ENCODE assay signal across 1 cellular context in genomic region chr1:2226525-2227340, GRCh38.
TF ChIP-seq lines count a peak whose summit lies in the region.

No MANE protein-coding gene starts in this region.

TF ChIP-seq in HepG2, 621 proteins besides CTCF, POLR2A, EP300 and RAD21 (continued from another document and continues in another):
- no peak for TF ChIP-seq ZNF318 (CRISPR knock-in tag; IDR thresholded peaks at IDR 0.05)
- 0 out of 2 replicates have a peak, but pooled peaks have one; percentile 1 for TF ChIP-seq ZBTB10 (CRISPR knock-in tag; IDR thresholded peaks at IDR 0.05; ENCODE audit: borderline replicate concordance)
- no peak for TF ChIP-seq PLSCR1 (CRISPR knock-in tag; IDR thresholded peaks at IDR 0.05; ENCODE audit: borderline replicate concordance)
- TF ChIP-seq MIXL1 (CRISPR knock-in tag; IDR thresholded peaks at IDR 0.05) = no peak
- no peak for TF ChIP-seq ZNF782 (CRISPR knock-in tag; IDR thresholded peaks at IDR 0.05; ENCODE audit: borderline replicate concordance)
- no peak for TF ChIP-seq ZNF720 (CRISPR knock-in tag; IDR thresholded peaks at IDR 0.05)
- TF ChIP-seq ZBTB14 (CRISPR knock-in tag; IDR thresholded peaks at IDR 0.05) = no peak
- TF ChIP-seq HNF1B (CRISPR knock-in tag; IDR thresholded peaks at IDR 0.05) = no peak
- no peak for TF ChIP-seq ZBTB21 (CRISPR knock-in tag; IDR thresholded peaks at IDR 0.05)
- TF ChIP-seq ZNF615 (CRISPR knock-in tag; IDR thresholded peaks at IDR 0.05; ENCODE audit: borderline replicate concordance) = no peak
- TF ChIP-seq PBX2 (CRISPR knock-in tag; IDR thresholded peaks at IDR 0.05) = no peak
- no peak for TF ChIP-seq ZNF251 (CRISPR knock-in tag; IDR thresholded peaks at IDR 0.05)
- TF ChIP-seq ZBTB2 (CRISPR knock-in tag; IDR thresholded peaks at IDR 0.05; ENCODE audit: low read depth) = peak; percentile 20; the same call in 1 of the 2 replicates
- no peak for TF ChIP-seq ZFP41 (CRISPR knock-in tag; IDR thresholded peaks at IDR 0.05; ENCODE audit: borderline replicate concordance)
- no peak for TF ChIP-seq ZNF142 (CRISPR knock-in tag; IDR thresholded peaks at IDR 0.05)
- no peak for TF ChIP-seq ZNF263 (CRISPR knock-in tag; IDR thresholded peaks at IDR 0.05)
- TF ChIP-seq ISX (CRISPR knock-in tag; conservative IDR thresholded peaks at IDR 0.05) = no peak
- no peak for TF ChIP-seq CHD4 (IDR thresholded peaks at IDR 0.05; ENCODE audit: borderline replicate concordance, low read length)
- TF ChIP-seq ZFP82 (CRISPR knock-in tag; IDR thresholded peaks at IDR 0.05; ENCODE audit: borderline replicate concordance) = no peak
- TF ChIP-seq FOXA3 (CRISPR knock-in tag; IDR thresholded peaks at IDR 0.05) = no peak
- TF ChIP-seq SP1 (IDR thresholded peaks at IDR 0.05) = no peak
- TF ChIP-seq SP1 (CRISPR knock-in tag; IDR thresholded peaks at IDR 0.05) = no peak
- TF ChIP-seq MEIS1 (CRISPR knock-in tag; IDR thresholded peaks at IDR 0.05; ENCODE audit: borderline replicate concordance) = no peak; the same call in 1 of the 2 replicates
- no peak for TF ChIP-seq SOX6 (IDR thresholded peaks at IDR 0.05)
- TF ChIP-seq SOX6 (CRISPR knock-in tag; IDR thresholded peaks at IDR 0.05) = no peak
- TF ChIP-seq GMEB2 (CRISPR knock-in tag; IDR thresholded peaks at IDR 0.05; ENCODE audit: low read depth) = no peak
- no peak for TF ChIP-seq PCBP1 (IDR thresholded peaks at IDR 0.05; ENCODE audit: borderline replicate concordance, low read depth, low read length)
- TF ChIP-seq AGO1 (IDR thresholded peaks at IDR 0.05; ENCODE audit: low read depth, low read length, poor library complexity, severe bottlenecking) = no peak
